8 cellular contexts compared by ENCODE assay signal in genomic region chr6:119333707-119334295, GRCh38. TPM values are rescaled to one million over a fixed set of nuclear protein-coding genes. Genes with fewer than 3 reads are reported as not detected.
DNase-seq lines count a peak whose midpoint lies in the region; ATAC-seq, FAIRE-seq and TF ChIP-seq lines count a peak whose summit lies in the region.

No MANE protein-coding gene starts in this region.

- BruUV-seq in Caco-2 (replicated peaks; lab: Mats Ljungman, UMichigan): no TSS peak

- DNase-seq in Caco-2 (peak in 1 of 2 experiments; percentile 35), NCI-H1105 treated with DMSO at 0.1 percent for 48 hours (lab: John Stamatoyannopoulos, UW) (peak; percentile 64), colonic mucosa (no peak), small intestine (peak; percentile 49), frontal cortex (ENCODE audit: low spot score in 2 of 2) (no peak), HCEC 1CT (no peak), retina (no peak)

- FAIRE-seq in small intestine (lab: Jason Lieb, UNC): peak; percentile 10
- no peak for FAIRE-seq in frontal cortex (lab: Jason Lieb, UNC)

- H3K27me3 ChIP-seq in Caco-2 (replicated peaks; ENCODE audit: control insufficient read depth, insufficient read depth, low read length): no peaks in the 10 kb centered on the region
- H3K27me3 ChIP-seq in colonic mucosa: no peaks in the 10 kb centered on the region
- H3K27me3 ChIP-seq in small intestine (ENCODE audit: control insufficient read depth in 2 of 2, insufficient read depth in 2 of 2, low read length in 2 of 2): no peaks in the 10 kb centered on the region

- H3K27ac Mint-ChIP-seq in Caco-2 (ENCODE audit: unreplicated experiment): no peak overlapping the region

- 69 to 79% (median 71%) methylated on average over 3 of the region's 3 CpGs for WGBS in small intestine, 3 donors

- peaks cover 10% of the 10 kb centered on the region for H3K36me3 Mint-ChIP-seq in Caco-2 (ENCODE audit: insufficient read depth, unreplicated experiment)

- no peak overlapping the region for H3K4me3 ChIP-seq in Caco-2 (ENCODE audit: low read depth, low read length)
- no peak overlapping the region for H3K4me3 ChIP-seq in colonic mucosa
- H3K4me3 ChIP-seq in small intestine (ENCODE audit: low read depth in 1 of 2, low read length in 2 of 2): no peak overlapping the region

- H3K4me1 ChIP-seq in Caco-2 (no peaks in the 10 kb centered on the region), colonic mucosa (peaks cover 5% of the 10 kb centered on the region), small intestine (ENCODE audit: control insufficient read depth in 2 of 2, insufficient read depth in 1 of 2, low read depth in 1 of 2, low read length in 1 of 2) (peaks cover 0 to 6% of the 10 kb centered on the region in 2 donors)

- H3K27ac ChIP-seq in colonic mucosa (no peak overlapping the region), small intestine (ENCODE audit: low read depth in 1 of 2, low read length in 1 of 2) (no peak overlapping the region)

- H3K27me3 Mint-ChIP-seq in Caco-2 (ENCODE audit: insufficient read depth, unreplicated experiment): no peaks in the 10 kb centered on the region

- no peaks in the 10 kb centered on the region for H3K36me3 ChIP-seq in Caco-2 (ENCODE audit: control insufficient read depth, insufficient read depth, low read length)
- H3K36me3 ChIP-seq in colonic mucosa: no peaks in the 10 kb centered on the region
- peaks cover 4% of the 10 kb centered on the region in 2 donors for H3K36me3 ChIP-seq in small intestine (ENCODE audit: control insufficient read depth in 2 of 2, insufficient read depth in 2 of 2, low read length in 2 of 2)

- TF ChIP-seq CTCF in Caco-2 (IDR thresholded peaks at IDR 0.05; ENCODE audit: insufficient read depth in 1 of 2, low read depth in 1 of 2, low read length in 1 of 2, severe bottlenecking in 1 of 2, unreplicated experiment in 1 of 2) (peak; percentile 52 to 55), colonic mucosa (IDR thresholded peaks at IDR 0.05) (peak; percentile 48)

- ATAC-seq in GM19452 (IDR thresholded peaks at IDR 0.05; ENCODE audit: unreplicated experiment): peak; percentile 36

- CTCF ChIA-PET in Caco-2 (lab: Charles Lee): interaction anchor here (1.0 to 1.4 kb wide), 3 partner anchors 17 to 185 kb away, joined by 3 to 4 read pairs (median 3); no protein-coding TSS in a partner anchor

- no peak overlapping the region for H3K4me3 Mint-ChIP-seq in Caco-2 (ENCODE audit: unreplicated experiment)

- POLR2A ChIA-PET in Caco-2 (lab: Charles Lee): no interaction called here

- no peaks in the 10 kb centered on the region for H3K9me3 Mint-ChIP-seq in Caco-2 (ENCODE audit: unreplicated experiment)

- intact Hi-C loops in Caco-2 (cut with micrococcal nuclease; ENCODE audit: unreplicated experiment) (loop anchor here (1.0 kb wide), 1 partner anchor 14 kb away; no protein-coding TSS in a partner anchor), colonic mucosa (cut with DNase I) (loop anchor here (10.0 kb wide), 1 partner anchor 641 kb away; no protein-coding TSS in a partner anchor)

- H3K9me3 ChIP-seq in Caco-2 (no peaks in the 10 kb centered on the region), colonic mucosa (no peaks in the 10 kb centered on the region), small intestine (ENCODE audit: control insufficient read depth, low read depth) (no peaks in the 10 kb centered on the region)

- no peak overlapping the region for H3K9ac ChIP-seq in colonic mucosa (ENCODE audit: low read depth in 2 of 2, low read length in 2 of 2)

- H3K4me1 Mint-ChIP-seq in Caco-2 (ENCODE audit: low read depth, unreplicated experiment): no peaks in the 10 kb centered on the region

RNA-seq across cellular contexts. Expression of gene MAN1A1, which starts 15.8 kb away (rescaled TPM):
- total RNA-seq in Caco-2 (2022): 28.7 and 28.9 TPM in 2 replicates
- 10 to 100 TPM; 43.5 to 77.1 TPM for total RNA-seq in colonic mucosa
- polyA plus RNA-seq in small intestine: 10 to 100 TPM; 17.7 to 43.4 (median 25.9) TPM
- total RNA-seq in frontal cortex: 24.9 TPM

Comparison
In these comparisons a context has a peak if more than half of its experiments do, and no peak if none do; other contexts are left out.
1. DNase-seq: peak in NCI-H1105 treated with DMSO at 0.1 percent for 48 hours (single experiment) and small intestine (single experiment); none in colonic mucosa (single experiment), frontal cortex (0 of 2), HCEC 1CT (single experiment) and retina (single experiment).